14 cellular contexts compared by ENCODE assay signal in the genomic region with DNA sequence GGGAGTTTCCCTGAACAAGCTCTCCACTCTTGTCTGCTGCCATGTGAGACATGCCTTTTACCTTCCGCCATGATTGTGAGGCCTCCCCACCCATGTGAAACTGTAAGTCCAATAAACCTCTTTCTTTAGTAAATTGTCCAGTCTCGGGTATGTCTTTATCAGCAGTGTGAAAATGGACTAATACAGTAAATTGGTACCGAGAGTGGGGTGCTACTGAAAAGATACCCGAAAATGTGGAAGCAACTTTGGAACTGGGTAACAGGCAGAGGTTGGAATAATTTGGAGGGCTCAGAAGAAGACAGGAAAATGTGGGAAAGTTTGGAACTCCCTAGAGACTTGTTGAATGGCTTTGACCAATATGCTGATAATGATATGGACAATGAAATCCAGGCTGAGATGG. TPM values are rescaled to one million over a fixed set of nuclear protein-coding genes. Genes with fewer than 3 reads are reported as not detected.
"Had no signal": no experiment of that assay in that cellular context is flagged by ENCODE, and none has a peak within 500 bp of the region (broad histone marks: within the 10 kb centered on the region; RNA-seq: fewer than 3 reads in every experiment).

No MANE protein-coding gene starts in this region.

RNA-seq across cellular contexts. Expression of a gene that starts 13.2 kb away (rescaled TPM):
- total RNA-seq: stomach, subcutaneous adipose tissue, suprapubic skin, temporal lobe, testis, thoracic aorta, thyroid gland, tibial nerve, transverse colon, upper lobe of left lung, upper lobe of right lung, ureter, urinary bladder, vagina had no signal
- polyA plus RNA-seq: stomach had no signal

RNA-seq across cellular contexts. Expression of a gene that starts 18.0 kb away (rescaled TPM):
- total RNA-seq: subcutaneous adipose tissue, thoracic aorta, tibial nerve, upper lobe of right lung had no signal
